Comparison of ENCODE assay signal across 14 cellular contexts in genomic region chr20:58113706-58114105, GRCh38.
"Had no signal": no experiment of that assay in that cellular context is flagged by ENCODE, and none has a peak within 500 bp of the region (broad histone marks: within the 10 kb centered on the region; RNA-seq: fewer than 3 reads in every experiment).

No MANE protein-coding gene starts in this region.

- H3K9me3 ChIP-seq: psoas muscle, right lobe of liver, testis had no signal

- H3K4me1 ChIP-seq: body of pancreas, psoas muscle, right lobe of liver, testis had no signal

- H3K4me3 ChIP-seq: body of pancreas, psoas muscle, right lobe of liver, testis had no signal

- H3K27me3 ChIP-seq: body of pancreas, right lobe of liver, testis had no signal

- H3K36me3 ChIP-seq: right lobe of liver had no signal

- DNase-seq: activated effector memory CD4-positive, alpha-beta T cell treated with Interleukin-2 at 50 U/mL for 16 hours; activated T-cell treated with anti-CD3 and anti-CD28 coated beads, Interleukin-2, amount 50 U/mL, for 24 hours; amniotic stem cell; body of pancreas; cerebellar nuclear complex; glutamatergic neuron; left colon; mesenchymal stem cell; nephron progenitor cell; psoas muscle; right lobe of liver; stimulated activated CD4-positive, alpha-beta T cell treated with anti-CD3 and anti-CD28 coated beads, Interleukin-2, amount 100 ng/mL, for 24 hours; stimulated activated naive B cell treated with anti-CD40 and anti-IgM and Interleukin-4, amounts not matched to agents 10 μg/mL and 1 μg/mL and 100 μg/mL, for 72 hours; testis had no signal

- H3K27ac ChIP-seq: psoas muscle, right lobe of liver, testis had no signal
